8 cellular contexts compared by ENCODE assay signal in genomic region chr9:97221478-97222350, GRCh38.
DNase-seq lines count a peak whose midpoint lies in the region; TF ChIP-seq lines count a peak whose summit lies in the region.
"Not testable (repeated sequence)": the region's sequence is repeated elsewhere in the genome, so short reads cannot be mapped to it uniquely, and the experiment has no call there.

No MANE protein-coding gene starts in this region.

- TF ChIP-seq CTCF in RWPE1 (conservative IDR thresholded peaks at IDR 0.05; ENCODE audit: low read depth) = peak; percentile 38
- not testable (repeated sequence) for TF ChIP-seq CTCF in coronary artery (IDR thresholded peaks at IDR 0.05)

- peak; percentile 57 to 62 (median 58) for DNase-seq in CD4-positive, alpha-beta memory T cell
- DNase-seq in Kasumi-1 (lab: John Stamatoyannopoulos, UW) (peak; percentile 10 to 36), RWPE1 (ENCODE audit: low spot score) (peak; percentile 53), coronary artery (ENCODE audit: low spot score) (peak; percentile 77), hypothalamus (lab: John Stamatoyannopoulos, UW) (peak in 46 of 51 donors; percentile 6 to 80 (median 45)), occipital lobe (lab: John Stamatoyannopoulos, UW) (peak; percentile 75)
- peak; percentile 67 for DNase-seq in activated T-cell treated with anti-CD3 and anti-CD28 coated beads, Interleukin-2, amount 50 U/mL, for 1 hour
- DNase-seq in stimulated activated CD8-positive, alpha-beta memory T cell treated with anti-CD3 and anti-CD28 coated beads, Interleukin-7, amount 100 ng/mL, for 1 hour (ENCODE audit: low read depth in 2 of 2) = peak; percentile 18 to 23

- H3K27me3 ChIP-seq in CD4-positive, alpha-beta memory T cell (ENCODE audit: insufficient read depth, low read length) = not testable (repeated sequence)

- H3K9me3 ChIP-seq in CD4-positive, alpha-beta memory T cell (ENCODE audit: control insufficient read depth in 1 of 2, low read length in 2 of 2) = not testable (repeated sequence)

- not testable (repeated sequence) for H3K36me3 ChIP-seq in CD4-positive, alpha-beta memory T cell (ENCODE audit: insufficient read depth, low read length)

- peaks cover 22 to 32% of the 10 kb centered on the region in 2 donors for H3K27me3 Mint-ChIP-seq in CD4-positive, alpha-beta memory T cell

- H3K27ac Mint-ChIP-seq in CD4-positive, alpha-beta memory T cell = not testable (repeated sequence)

- not testable (repeated sequence) for H3K4me1 ChIP-seq in CD4-positive, alpha-beta memory T cell (ENCODE audit: insufficient read depth, low read length)

- CTCF ChIA-PET in CD4-positive, alpha-beta memory T cell (lab: Charles Lee; ENCODE audit: partially characterized antibody) = interaction anchor here (1.2 to 3.0 kb wide), 2 partner anchors 16 to 365 kb away, joined by 4 to 8 read pairs; no protein-coding TSS in a partner anchor
- CTCF ChIA-PET in RWPE1 (lab: Yijun Ruan, JAX) = interaction anchor here (0.6 to 1.0 kb wide), 5 partner anchors 10 to 365 kb away, joined by 3 to 7 read pairs (median 4); no protein-coding TSS in a partner anchor

- POLR2A ChIA-PET in CD4-positive, alpha-beta memory T cell (lab: Charles Lee; ENCODE audit: partially characterized antibody) = interaction anchor here (2.4 kb wide), 1 partner anchor 16 kb away, joined by 14 read pairs; no protein-coding TSS in a partner anchor
- POLR2A ChIA-PET in RWPE1 (lab: Yijun Ruan, JAX; ENCODE audit: low non-redundant PET) = not testable (repeated sequence)

- intact Hi-C loops in CD4-positive, alpha-beta memory T cell (cut with micrococcal nuclease) = loop anchor here (1.0 kb wide), 1 partner anchor 17 kb away; no protein-coding TSS in a partner anchor

- H3K9me3 Mint-ChIP-seq in CD4-positive, alpha-beta memory T cell = not testable (repeated sequence)

- H3K4me3 Mint-ChIP-seq in CD4-positive, alpha-beta memory T cell = peak overlapping the region; percentile 77 to 88 (median 84)

- not testable (repeated sequence) for H3K27ac ChIP-seq in CD4-positive, alpha-beta memory T cell (ENCODE audit: low read depth, low read length); RWPE1; coronary artery

- peak overlapping the region in 1 of 2 donors; percentile 28 for H3K4me3 ChIP-seq in CD4-positive, alpha-beta memory T cell (ENCODE audit: low read length in 2 of 2)
- peak overlapping the region; percentile 67 for H3K4me3 ChIP-seq in coronary artery

- not testable (repeated sequence) for H3K36me3 Mint-ChIP-seq in CD4-positive, alpha-beta memory T cell

- peaks cover 4 to 10% (median 5%) of the 10 kb centered on the region in 4 donors for H3K4me1 Mint-ChIP-seq in CD4-positive, alpha-beta memory T cell

Comparison
In these comparisons a context has a peak if more than half of its experiments do, and no peak if none do; other contexts are left out.
1. DNase-seq: peak in every context shown above with its lines; median percentile 77 in coronary artery; 75 in occipital lobe; 67 in activated T-cell treated with anti-CD3 and anti-CD28 coated beads, Interleukin-2, amount 50 U/mL, for 1 hour; 58 in CD4-positive, alpha-beta memory T cell; 53 in RWPE1; 45 in hypothalamus; 23 in Kasumi-1; 20 in stimulated activated CD8-positive, alpha-beta memory T cell treated with anti-CD3 and anti-CD28 coated beads, Interleukin-7, amount 100 ng/mL, for 1 hour.